Comparison of ENCODE assay signal across 10 cellular contexts in the genomic region with DNA sequence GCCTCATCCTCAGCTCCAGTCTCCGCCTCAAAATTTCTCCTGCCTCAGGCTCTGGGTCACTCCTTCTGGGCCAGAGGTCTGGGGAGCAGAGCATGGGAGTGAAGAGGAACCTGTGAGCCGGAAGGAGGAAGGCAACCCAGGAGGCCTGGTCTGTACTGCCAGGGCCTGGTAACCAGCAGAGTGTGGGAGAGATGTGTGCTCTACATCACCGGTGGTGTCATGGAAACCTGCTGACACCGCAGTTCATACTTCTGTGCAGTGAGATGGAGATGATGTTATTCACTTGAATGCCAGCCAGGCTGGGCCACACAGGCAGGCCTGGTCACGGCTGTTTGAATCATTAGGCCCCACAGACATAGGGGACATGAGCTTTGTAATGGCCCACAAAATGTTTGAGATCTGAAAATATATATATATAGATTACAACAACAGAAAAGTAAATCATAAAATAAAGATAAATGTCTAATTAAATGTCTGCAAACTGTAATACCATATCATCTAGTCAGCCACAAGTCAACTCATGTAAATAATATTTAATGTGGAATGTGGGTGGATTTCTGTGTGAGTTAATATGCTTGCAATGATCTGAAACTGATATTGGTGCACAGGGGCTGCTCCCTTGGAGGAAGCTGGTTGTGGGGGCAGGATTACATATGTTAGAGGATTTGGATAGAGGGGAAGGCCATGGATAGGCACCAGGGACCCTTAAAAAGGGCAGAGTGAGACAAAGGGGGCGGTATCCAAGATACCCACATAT.
A peak's percentile ranks its signal among the peaks of the same experiment; 100 is the strongest.
DNase-seq lines count a peak whose midpoint lies in the region; ATAC-seq and TF ChIP-seq lines count a peak whose summit lies in the region.
"Had no signal": no experiment of that assay in that cellular context is flagged by ENCODE, and none has a peak within 500 bp of the region (broad histone marks: within the 10 kb centered on the region; RNA-seq: fewer than 3 reads in every experiment).

No MANE protein-coding gene starts in this region.

- H3K9me3 Mint-ChIP-seq in stimulated activated memory B cell treated with anti-CD40 and anti-IgM and Interleukin-4, amounts not matched to agents 10 μg/mL and 1 μg/mL and 100 μg/mL, for 72 hours: no peaks in the 10 kb centered on the region

- peaks cover 59% of the 10 kb centered on the region for H3F3A ChIP-seq in smooth muscle cell (ENCODE audit: low read depth)

- H3K4me3 Mint-ChIP-seq in stimulated activated memory B cell treated with anti-CD40 and anti-IgM and Interleukin-4, amounts not matched to agents 10 μg/mL and 1 μg/mL and 100 μg/mL, for 72 hours: no peak overlapping the region

- no peaks in the 10 kb centered on the region for H3K79me2 ChIP-seq in smooth muscle cell (ENCODE audit: low read depth)

- peaks cover under 1% of the 10 kb centered on the region for H3K27me3 Mint-ChIP-seq in stimulated activated memory B cell treated with anti-CD40 and anti-IgM and Interleukin-4, amounts not matched to agents 10 μg/mL and 1 μg/mL and 100 μg/mL, for 72 hours

- CTCF ChIA-PET in GM10248 (lab: Yijun Ruan, JAX): interaction anchor here (1.2 to 1.8 kb wide), 2 partner anchors 11 to 17 kb away, joined by 3 to 4 read pairs; no protein-coding TSS in a partner anchor

- peak overlapping the region; percentile 81 for H3K9ac ChIP-seq in smooth muscle cell (ENCODE audit: low read depth)

- peak overlapping the region; percentile 16 for H2AFZ ChIP-seq in smooth muscle cell (ENCODE audit: low read depth)

- no peak overlapping the region for H3K27ac Mint-ChIP-seq in stimulated activated memory B cell treated with anti-CD40 and anti-IgM and Interleukin-4, amounts not matched to agents 10 μg/mL and 1 μg/mL and 100 μg/mL, for 72 hours

- TF ChIP-seq CTCF in foreskin keratinocyte (conservative IDR thresholded peaks at IDR 0.05) (no peak), smooth muscle cell (IDR thresholded peaks at IDR 0.05; ENCODE audit: borderline replicate concordance, insufficient read depth, poor library complexity, severe bottlenecking) (no peak), GM10248 (IDR thresholded peaks at IDR 0.05; ENCODE audit: control extremely low read depth, extremely low read depth, low read depth, missing control alignments) (no peak)

- no peaks in the 10 kb centered on the region for H3K36me3 Mint-ChIP-seq in stimulated activated memory B cell treated with anti-CD40 and anti-IgM and Interleukin-4, amounts not matched to agents 10 μg/mL and 1 μg/mL and 100 μg/mL, for 72 hours

- H3K4me1 ChIP-seq in SJCRH30 (peaks cover 44% of the 10 kb centered on the region), foreskin keratinocyte (peaks cover 43% of the 10 kb centered on the region), smooth muscle cell (ENCODE audit: low read depth) (peaks cover 13% of the 10 kb centered on the region)

- peak; percentile 86 for ATAC-seq in foreskin keratinocyte
- ATAC-seq in HG03565 (IDR thresholded peaks at IDR 0.05; ENCODE audit: unreplicated experiment): no peak
- no peak for ATAC-seq in stimulated activated memory B cell treated with anti-CD40 and anti-IgM and Interleukin-4, amounts not matched to agents 10 μg/mL and 1 μg/mL and 100 μg/mL, for 72 hours

- POLR2A ChIA-PET in GM10248 (lab: Yijun Ruan, JAX): no interaction called here

- H3K36me3 ChIP-seq in SJCRH30: no peaks in the 10 kb centered on the region
- H3K36me3 ChIP-seq in smooth muscle cell (ENCODE audit: low read depth): no peaks in the 10 kb centered on the region

- H3K4me2 ChIP-seq in smooth muscle cell: peak overlapping the region; percentile 56

- H3K4me3 ChIP-seq in SJCRH30 (peak overlapping the region; percentile 32), smooth muscle cell (no peak overlapping the region)

- H3K9me3 ChIP-seq in SJCRH30 (replicated peaks) (peaks cover 13% of the 10 kb centered on the region), smooth muscle cell (replicated peaks; ENCODE audit: low read depth) (no peaks in the 10 kb centered on the region)

- WGBS in smooth muscle cell (ENCODE audit: low lambda C conversion rate): 41% methylated on average over 6 of the region's 6 CpGs

- DNase-seq in HCEC 1CT (peak; percentile 90), SJCRH30 (peak; percentile 94 to 97), foreskin keratinocyte (peak; percentile 72 to 89), smooth muscle cell (lab: John Stamatoyannopoulos, UW; ENCODE audit: unreplicated experiment) (peak; percentile 16), GM10248 (ENCODE audit: extremely low spot score) (no peak)
- no peak for DNase-seq in stimulated activated CD4-positive, alpha-beta T cell treated with anti-CD3 and anti-CD28 coated beads, Interleukin-15, amount 100 ng/mL, for 24 hours
- DNase-seq: activated naive CD4-positive, alpha-beta T cell; SHP77 treated with DMSO at 0.1 percent for 48 hours had no signal

- H3K4me1 Mint-ChIP-seq in stimulated activated memory B cell treated with anti-CD40 and anti-IgM and Interleukin-4, amounts not matched to agents 10 μg/mL and 1 μg/mL and 100 μg/mL, for 72 hours: peaks cover 1% of the 10 kb centered on the region

- no peaks in the 10 kb centered on the region for H4K20me1 ChIP-seq in smooth muscle cell (ENCODE audit: low read depth)

- peak overlapping the region; percentile 98 for H3K27ac ChIP-seq in SJCRH30
- H3K27ac ChIP-seq in foreskin keratinocyte: no peak overlapping the region
- peak overlapping the region; percentile 98 for H3K27ac ChIP-seq in smooth muscle cell (ENCODE audit: low read depth)

- no peaks in the 10 kb centered on the region for H3K27me3 ChIP-seq in SJCRH30
- H3K27me3 ChIP-seq in foreskin keratinocyte: no peaks in the 10 kb centered on the region
- H3K27me3 ChIP-seq in smooth muscle cell (ENCODE audit: low read depth): no peaks in the 10 kb centered on the region

Comparison
In these comparisons a context has a peak if more than half of its experiments do, and no peak if none do; other contexts are left out.
1. DNase-seq: peak in HCEC 1CT (single experiment), SJCRH30 (2 of 2), foreskin keratinocyte (2 of 2) and smooth muscle cell (single experiment); none in GM10248 (single experiment) and stimulated activated CD4-positive, alpha-beta T cell treated with anti-CD3 and anti-CD28 coated beads, Interleukin-15, amount 100 ng/mL, for 24 hours (single experiment).